ENCODE assay signal across 12 cellular contexts in the genomic region with DNA sequence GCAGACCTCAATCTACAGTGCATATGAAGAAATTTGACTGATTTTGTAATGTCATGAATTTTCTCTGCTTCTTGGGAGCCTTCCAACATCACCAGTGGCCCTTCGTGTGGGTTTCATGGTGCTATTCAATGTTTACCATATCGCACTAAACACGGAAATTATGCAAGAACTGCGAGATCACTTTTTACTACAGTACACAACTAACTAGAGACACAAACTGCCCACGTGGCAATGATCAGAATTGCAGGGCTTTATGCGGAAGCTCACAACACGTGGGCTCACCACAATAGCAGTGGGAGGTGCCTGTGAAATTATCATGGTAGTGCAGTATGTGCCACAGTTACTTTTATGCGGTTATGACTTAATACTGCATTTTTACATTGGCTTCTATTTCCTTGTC.
DNase-seq lines count a peak whose midpoint lies in the region; ATAC-seq and TF ChIP-seq lines count a peak whose summit lies in the region.
"Had no signal": no experiment of that assay in that cellular context is flagged by ENCODE, and none has a peak within 500 bp of the region (broad histone marks: within the 10 kb centered on the region; RNA-seq: fewer than 3 reads in every experiment).

No MANE protein-coding gene starts in this region.

- H3K4me3 ChIP-seq in neural progenitor cell: no peak overlapping the region

- peak overlapping the region; percentile 13 for H3K4me3 Mint-ChIP-seq in central memory CD8-positive, alpha-beta T cell
- no peak overlapping the region for H3K4me3 Mint-ChIP-seq in neural progenitor cell
- no peak overlapping the region for H3K4me3 Mint-ChIP-seq in nephron progenitor cell

- no peaks in the 10 kb centered on the region for H3K4me1 ChIP-seq in neural progenitor cell

- H3K9me3 ChIP-seq in neural progenitor cell (ENCODE audit: low read depth): no peaks in the 10 kb centered on the region

- no peaks in the 10 kb centered on the region for H3K9me3 Mint-ChIP-seq in central memory CD8-positive, alpha-beta T cell
- H3K9me3 Mint-ChIP-seq in neural progenitor cell (peaks cover 40% of the 10 kb centered on the region), nephron progenitor cell (peaks cover 40% of the 10 kb centered on the region)

- H3K4me2 ChIP-seq in neural progenitor cell: no peak overlapping the region

- no peaks in the 10 kb centered on the region for H3K36me3 ChIP-seq in neural progenitor cell

- no peaks in the 10 kb centered on the region for H3F3A ChIP-seq in neural progenitor cell (ENCODE audit: low read depth)

- no peaks in the 10 kb centered on the region for H4K20me1 ChIP-seq in neural progenitor cell (ENCODE audit: low read depth)

- TF ChIP-seq CTCF in neural progenitor cell (IDR thresholded peaks at IDR 0.05) (no peak), nephron progenitor cell (IDR thresholded peaks at IDR 0.05) (no peak)

- H2AFZ ChIP-seq in neural progenitor cell (replicated peaks): no peak overlapping the region

- H3K27me3 Mint-ChIP-seq in central memory CD8-positive, alpha-beta T cell: no peaks in the 10 kb centered on the region
- H3K27me3 Mint-ChIP-seq in neural progenitor cell (ENCODE audit: insufficient read depth, low read depth) (peaks cover 3% of the 10 kb centered on the region), nephron progenitor cell (ENCODE audit: low read depth, poor library complexity) (peaks cover 3% of the 10 kb centered on the region)

- no peak overlapping the region for H3K9ac ChIP-seq in neural progenitor cell

- H3K27ac Mint-ChIP-seq in central memory CD8-positive, alpha-beta T cell (ENCODE audit: low read depth): peak overlapping the region; percentile 37
- H3K27ac Mint-ChIP-seq in neural progenitor cell: no peak overlapping the region
- H3K27ac Mint-ChIP-seq in nephron progenitor cell: no peak overlapping the region

- intact Hi-C loops in posterior cingulate gyrus (cut with DNase I): no loop called here

- H3K79me2 ChIP-seq in neural progenitor cell (ENCODE audit: low read depth): no peaks in the 10 kb centered on the region

- peak; percentile 97 for ATAC-seq in central memory CD8-positive, alpha-beta T cell (replicated peaks; ENCODE audit: extremely low read depth, poor library complexity, severe bottlenecking)

- H3K36me3 Mint-ChIP-seq in central memory CD8-positive, alpha-beta T cell (ENCODE audit: insufficient read depth): no peaks in the 10 kb centered on the region
- H3K36me3 Mint-ChIP-seq in neural progenitor cell: peaks cover 10% of the 10 kb centered on the region
- no peaks in the 10 kb centered on the region for H3K36me3 Mint-ChIP-seq in nephron progenitor cell (ENCODE audit: low read depth)

- H3K27me3 ChIP-seq in neural progenitor cell: no peaks in the 10 kb centered on the region

- DNase-seq in SIG-M5 treated with dmso at 0.1 percent for 504 hours (lab: John Stamatoyannopoulos, UW; ENCODE audit: unreplicated experiment): peak; percentile 2
- no peak for DNase-seq in SIG-M5 (lab: John Stamatoyannopoulos, UW)
- DNase-seq in T-helper 1 cell: peak in 4 of 5 donors; percentile 6 to 27 (median 14)
- DNase-seq in central memory CD8-positive, alpha-beta T cell (ENCODE audit: low spot score in 2 of 2): peak; percentile 21 to 75
- peak; percentile 8 to 23 for DNase-seq in stimulated activated CD8-positive, alpha-beta memory T cell treated with anti-CD3 and anti-CD28 coated beads, Interleukin-2, amount 100 ng/mL, for 48 hours (ENCODE audit: low read depth in 2 of 2)
- DNase-seq in posterior cingulate gyrus: no peak
- DNase-seq in neural progenitor cell (ENCODE audit: low spot score): no peak
- DNase-seq in nephron progenitor cell: no peak
- DNase-seq: left cardiac atrium, NCI-H1092 treated with DMSO at 0.1 percent for 48 hours, Right ventricle myocardium superior had no signal

- no peak overlapping the region for H3K27ac ChIP-seq in neural progenitor cell
- H3K27ac ChIP-seq: epithelial cell of prostate had no signal

- peaks cover 27% of the 10 kb centered on the region for H3K4me1 Mint-ChIP-seq in central memory CD8-positive, alpha-beta T cell
- H3K4me1 Mint-ChIP-seq in neural progenitor cell (no peaks in the 10 kb centered on the region), nephron progenitor cell (no peaks in the 10 kb centered on the region)

Comparison
In these comparisons a context has a peak if more than half of its experiments do, and no peak if none do; other contexts are left out.
1. DNase-seq: peak in SIG-M5 treated with dmso at 0.1 percent for 504 hours (single experiment), T-helper 1 cell (4 of 5), central memory CD8-positive, alpha-beta T cell (2 of 2) and stimulated activated CD8-positive, alpha-beta memory T cell treated with anti-CD3 and anti-CD28 coated beads, Interleukin-2, amount 100 ng/mL, for 48 hours (2 of 2); none in SIG-M5 (single experiment), posterior cingulate gyrus (0 of 10), neural progenitor cell (single experiment) and nephron progenitor cell (single experiment).